Comparison of ENCODE assay signal across 1 cellular context in the genomic region with DNA sequence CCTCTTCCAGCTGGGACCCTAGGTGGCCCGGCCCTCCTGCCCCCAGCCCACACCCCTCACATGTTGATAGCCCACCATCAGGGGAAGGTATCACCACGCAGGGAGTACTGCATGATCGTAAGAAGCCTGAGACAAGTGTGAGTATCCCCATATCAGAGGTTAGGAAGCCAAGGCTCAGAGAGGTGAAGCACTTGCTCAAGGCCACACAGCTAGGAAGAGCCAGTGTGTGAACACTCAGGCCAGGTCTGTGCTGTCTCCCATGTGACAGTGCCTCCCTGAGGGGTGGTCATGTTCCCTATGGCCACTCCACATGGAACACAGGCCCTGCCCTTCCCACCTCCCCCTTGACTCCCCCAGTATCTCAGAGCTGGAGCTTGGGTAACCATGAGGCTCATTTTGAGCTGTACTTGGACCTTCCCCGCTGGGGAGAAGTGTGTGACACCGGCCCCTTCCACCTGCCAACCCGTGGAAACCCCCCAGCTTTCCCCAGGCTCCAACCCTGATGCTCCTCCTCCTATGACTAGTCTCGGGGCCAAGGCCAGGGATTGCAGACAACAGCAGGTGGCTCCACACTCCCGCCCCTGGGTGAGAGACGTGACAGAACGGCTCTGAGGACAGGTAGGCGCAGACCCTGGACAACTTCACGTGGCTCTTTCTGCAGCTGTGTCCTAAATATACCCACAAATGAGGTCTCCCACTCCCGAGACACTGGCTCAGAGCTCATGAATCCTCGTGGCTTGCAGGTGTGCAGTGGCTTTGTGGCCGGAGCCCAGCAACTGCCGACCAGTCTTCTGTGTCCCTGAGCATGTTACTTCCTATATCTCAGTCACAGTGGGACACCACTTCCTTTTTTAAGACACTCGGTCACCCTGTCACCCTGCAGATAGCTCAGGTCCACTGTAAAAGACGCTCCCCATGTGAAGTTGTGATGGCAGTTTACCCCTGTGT.
TF ChIP-seq lines count a peak whose summit lies in the region.

No MANE protein-coding gene starts in this region.

TF ChIP-seq in HepG2, 621 proteins besides CTCF, POLR2A, EP300 and RAD21 (continued from another document):
- peak; percentile 50 for TF ChIP-seq ZNF687 (CRISPR knock-in tag; IDR thresholded peaks at IDR 0.05)
- peak; percentile 69 for TF ChIP-seq ZNF768 (CRISPR knock-in tag; IDR thresholded peaks at IDR 0.05)
- TF ChIP-seq, protein P1, sequence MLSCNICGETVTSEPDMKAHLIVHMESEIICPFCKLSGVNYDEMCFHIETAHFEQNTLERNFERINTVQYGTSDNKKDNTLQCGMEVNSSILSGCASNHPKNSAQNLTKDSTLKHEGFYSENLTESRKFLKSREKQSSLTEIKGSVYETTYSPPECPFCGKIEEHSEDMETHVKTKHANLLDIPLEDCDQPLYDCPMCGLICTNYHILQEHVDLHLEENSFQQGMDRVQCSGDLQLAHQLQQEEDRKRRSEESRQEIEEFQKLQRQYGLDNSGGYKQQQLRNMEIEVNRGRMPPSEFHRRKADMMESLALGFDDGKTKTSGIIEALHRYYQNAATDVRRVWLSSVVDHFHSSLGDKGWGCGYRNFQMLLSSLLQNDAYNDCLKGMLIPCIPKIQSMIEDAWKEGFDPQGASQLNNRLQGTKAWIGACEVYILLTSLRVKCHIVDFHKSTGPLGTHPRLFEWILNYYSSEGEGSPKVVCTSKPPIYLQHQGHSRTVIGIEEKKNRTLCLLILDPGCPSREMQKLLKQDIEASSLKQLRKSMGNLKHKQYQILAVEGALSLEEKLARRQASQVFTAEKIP (CRISPR knock-in tag; IDR thresholded peaks at IDR 0.05; ENCODE audit: borderline replicate concordance): no peak
- TF ChIP-seq ETS1 (CRISPR knock-in tag; IDR thresholded peaks at IDR 0.05): no peak
- TF ChIP-seq STAG1 (CRISPR knock-in tag; IDR thresholded peaks at IDR 0.05): peak; percentile 63
- peak; percentile 58; the same call in 1 of the 2 replicates for TF ChIP-seq ZBTB38 (CRISPR knock-in tag; IDR thresholded peaks at IDR 0.05)
- TF ChIP-seq KDM5B (CRISPR knock-in tag; IDR thresholded peaks at IDR 0.05; ENCODE audit: borderline replicate concordance): no peak
- TF ChIP-seq NKX3-1 (CRISPR knock-in tag; IDR thresholded peaks at IDR 0.05): no peak
- TF ChIP-seq, protein P2, sequence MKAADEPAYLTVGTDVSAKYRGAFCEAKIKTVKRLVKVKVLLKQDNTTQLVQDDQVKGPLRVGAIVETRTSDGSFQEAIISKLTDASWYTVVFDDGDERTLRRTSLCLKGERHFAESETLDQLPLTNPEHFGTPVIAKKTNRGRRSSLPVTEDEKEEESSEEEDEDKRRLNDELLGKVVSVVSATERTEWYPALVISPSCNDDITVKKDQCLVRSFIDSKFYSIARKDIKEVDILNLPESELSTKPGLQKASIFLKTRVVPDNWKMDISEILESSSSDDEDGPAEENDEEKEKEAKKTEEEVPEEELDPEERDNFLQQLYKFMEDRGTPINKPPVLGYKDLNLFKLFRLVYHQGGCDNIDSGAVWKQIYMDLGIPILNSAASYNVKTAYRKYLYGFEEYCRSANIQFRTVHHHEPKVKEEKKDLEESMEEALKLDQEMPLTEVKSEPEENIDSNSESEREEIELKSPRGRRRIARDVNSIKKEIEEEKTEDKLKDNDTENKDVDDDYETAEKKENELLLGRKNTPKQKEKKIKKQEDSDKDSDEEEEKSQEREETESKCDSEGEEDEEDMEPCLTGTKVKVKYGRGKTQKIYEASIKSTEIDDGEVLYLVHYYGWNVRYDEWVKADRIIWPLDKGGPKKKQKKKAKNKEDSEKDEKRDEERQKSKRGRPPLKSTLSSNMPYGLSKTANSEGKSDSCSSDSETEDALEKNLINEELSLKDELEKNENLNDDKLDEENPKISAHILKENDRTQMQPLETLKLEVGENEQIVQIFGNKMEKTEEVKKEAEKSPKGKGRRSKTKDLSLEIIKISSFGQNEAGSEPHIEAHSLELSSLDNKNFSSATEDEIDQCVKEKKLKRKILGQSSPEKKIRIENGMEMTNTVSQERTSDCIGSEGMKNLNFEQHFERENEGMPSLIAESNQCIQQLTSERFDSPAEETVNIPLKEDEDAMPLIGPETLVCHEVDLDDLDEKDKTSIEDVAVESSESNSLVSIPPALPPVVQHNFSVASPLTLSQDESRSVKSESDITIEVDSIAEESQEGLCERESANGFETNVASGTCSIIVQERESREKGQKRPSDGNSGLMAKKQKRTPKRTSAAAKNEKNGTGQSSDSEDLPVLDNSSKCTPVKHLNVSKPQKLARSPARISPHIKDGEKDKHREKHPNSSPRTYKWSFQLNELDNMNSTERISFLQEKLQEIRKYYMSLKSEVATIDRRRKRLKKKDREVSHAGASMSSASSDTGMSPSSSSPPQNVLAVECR (CRISPR knock-in tag; IDR thresholded peaks at IDR 0.05; ENCODE audit: borderline replicate concordance): no peak
